In the genomic region with DNA sequence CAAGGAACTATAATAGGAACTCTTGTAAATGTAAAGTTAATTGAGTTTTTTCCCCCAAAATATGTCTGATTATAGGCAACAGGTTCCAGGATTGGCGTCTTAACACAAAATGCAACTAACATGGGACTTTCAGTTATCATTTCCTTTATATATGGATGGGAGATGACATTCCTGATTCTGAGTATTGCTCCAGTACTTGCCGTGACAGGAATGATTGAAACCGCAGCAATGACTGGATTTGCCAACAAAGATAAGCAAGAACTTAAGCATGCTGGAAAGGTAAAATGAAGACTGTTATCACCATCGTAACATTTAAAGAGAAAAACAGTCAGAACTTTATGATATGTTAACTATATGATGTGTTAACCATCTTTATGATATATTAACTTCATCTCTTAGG, we compare ENCODE assay signal across 21 cellular contexts.
"Had no signal": no experiment of that assay in that cellular context is flagged by ENCODE, and none has a peak within 500 bp of the region (broad histone marks: within the 10 kb centered on the region; RNA-seq: fewer than 3 reads in every experiment).

No MANE protein-coding gene starts in this region.

- H3K9me3 ChIP-seq: gastroesophageal sphincter, heart left ventricle, left lung, prostate gland, right atrium auricular region, testis, tibial artery had no signal

- H3K36me3 ChIP-seq: gastroesophageal sphincter, heart left ventricle, left lung, neural progenitor cell, prostate gland, right atrium auricular region, tibial artery had no signal

- H3K27ac ChIP-seq: coronary artery, gastroesophageal sphincter, heart left ventricle, hepatocyte, left lung, neural progenitor cell, prostate gland, right atrium auricular region, testis, tibial artery had no signal

- DNase-seq: dermis blood vessel endothelial cell; effector memory CD8-positive, alpha-beta T cell; foreskin fibroblast; heart left ventricle; left cardiac atrium; left lung; mesendoderm; midbrain; naive thymus-derived CD4-positive, alpha-beta T cell; stimulated activated CD4-positive, alpha-beta T cell treated with anti-CD3 and anti-CD28 coated beads, Interleukin-2, amount 100 ng/mL, for 24 hours; stimulated activated CD4-positive, alpha-beta T cell treated with anti-CD3 and anti-CD28 coated beads, Interleukin-4, amount 100 ng/mL, for 24 hours; stimulated activated naive CD8-positive, alpha-beta T cell treated with anti-CD3 and anti-CD28 coated beads, Interleukin-15, Interleukin-2, amounts not matched to agents 100 U/mL and 50 U/mL, for 24 hours; substantia nigra; testis; tibial artery had no signal

- H3K27me3 ChIP-seq: gastroesophageal sphincter, heart left ventricle, hepatocyte, left lung, neural progenitor cell, right atrium auricular region, testis, tibial artery had no signal

- H3K4me3 ChIP-seq: coronary artery, gastroesophageal sphincter, heart left ventricle, hepatocyte, left lung, neural progenitor cell, prostate gland, right atrium auricular region, testis, tibial artery had no signal

- H3K4me1 ChIP-seq: gastroesophageal sphincter, heart left ventricle, left lung, neural progenitor cell, prostate gland, right atrium auricular region, testis, tibial artery had no signal
